In genomic region chr1:183685112-183685713, GRCh38 we compare ENCODE assay signal across 8 cellular contexts. TPM values are rescaled to one million over a fixed set of nuclear protein-coding genes. Genes with fewer than 3 reads are reported as not detected.
DNase-seq lines count a peak whose midpoint lies in the region; TF ChIP-seq lines count a peak whose summit lies in the region.

No MANE protein-coding gene starts in this region.

- TF ChIP-seq RAD21 in neural cell (conservative IDR thresholded peaks at IDR 0.05): no peak

- H3K4me2 ChIP-seq in MM.1S (ENCODE audit: low read depth, low read length): no peak overlapping the region
- no peak overlapping the region for H3K4me2 ChIP-seq in neural cell (ENCODE audit: low read length)

- H3K4me3 ChIP-seq in MM.1S (ENCODE audit: low read length) (no peak overlapping the region), esophagus muscularis mucosa (no peak overlapping the region), neural cell (ENCODE audit: low read length) (no peak overlapping the region)

- in situ Hi-C loops in G401 (cut with HindIII; ENCODE audit: low sequenced_read_pairs): no loop called here

- H3K27ac ChIP-seq in MM.1S (ENCODE audit: low read length): no peak overlapping the region
- H3K27ac ChIP-seq in esophagus muscularis mucosa (replicated peaks in 1 of 4): no peak overlapping the region
- no peak overlapping the region for H3K27ac ChIP-seq in neural cell (ENCODE audit: low read length)

- H3K9me3 ChIP-seq in MM.1S (replicated peaks; ENCODE audit: insufficient read depth, low read length): no peaks in the 10 kb centered on the region
- H3K9me3 ChIP-seq in esophagus muscularis mucosa: no peaks in the 10 kb centered on the region
- H3K9me3 ChIP-seq in neural cell (ENCODE audit: low read length): no peaks in the 10 kb centered on the region

- H3K36me3 ChIP-seq in MM.1S (replicated peaks; ENCODE audit: insufficient read depth, low read length) (no peaks in the 10 kb centered on the region), esophagus muscularis mucosa (no peaks in the 10 kb centered on the region), neural cell (ENCODE audit: insufficient read depth, low read length) (no peaks in the 10 kb centered on the region)

- DNase-seq in AML-193 (lab: John Stamatoyannopoulos, UW) (peak; percentile 53 to 64), MM.1S (peak; percentile 82), SW480 (ENCODE audit: low spot score) (peak; percentile 26), esophagus muscularis mucosa (ENCODE audit: extremely low spot score) (no peak), G401 (ENCODE audit: low spot score) (no peak)
- DNase-seq in NK-92 treated with Interleukin-12 subunit alpha and Interleukin-12 subunit beta, amount 100 ng/mL, for 24 hours (lab: John Stamatoyannopoulos, UW): no peak

- H3K9ac ChIP-seq in MM.1S (ENCODE audit: low read length) (no peak overlapping the region), neural cell (ENCODE audit: low read length) (no peak overlapping the region)

- H3K9me2 ChIP-seq in MM.1S (replicated peaks; ENCODE audit: insufficient read depth, low read length): no peaks in the 10 kb centered on the region
- no peaks in the 10 kb centered on the region for H3K9me2 ChIP-seq in neural cell (ENCODE audit: insufficient read depth, low read length)

- H3K27me3 ChIP-seq in MM.1S (replicated peaks; ENCODE audit: insufficient read depth, low read length) (no peaks in the 10 kb centered on the region), esophagus muscularis mucosa (no peaks in the 10 kb centered on the region), neural cell (ENCODE audit: insufficient read depth, low read depth, low read length) (no peaks in the 10 kb centered on the region)

- intact Hi-C loops in esophagus muscularis mucosa (cut with DNase I): no loop called here

- TF ChIP-seq CTCF in GM12873 (IDR thresholded peaks at IDR 0.05; ENCODE audit: insufficient read depth, low read depth, low read length, missing control alignments) (peak; percentile 68), MM.1S (IDR thresholded peaks at IDR 0.05; ENCODE audit: low read length) (peak; percentile 90), esophagus muscularis mucosa (IDR thresholded peaks at IDR 0.05) (peak; percentile 65 to 79 (median 67)), neural cell (IDR thresholded peaks at IDR 0.05; ENCODE audit: poor library complexity, severe bottlenecking) (peak; percentile 29)

- no peak for TF ChIP-seq POLR2A in esophagus muscularis mucosa (IDR thresholded peaks at IDR 0.05; ENCODE audit: low read depth)

- H4K20me1 ChIP-seq in MM.1S (ENCODE audit: insufficient read depth, low read length): no peaks in the 10 kb centered on the region
- H4K20me1 ChIP-seq in neural cell (ENCODE audit: insufficient read depth): no peaks in the 10 kb centered on the region

- no peak overlapping the region for H2AFZ ChIP-seq in MM.1S (ENCODE audit: low read length)
- H2AFZ ChIP-seq in neural cell (ENCODE audit: low read depth, low read length): no peak overlapping the region

- H3K4me1 ChIP-seq in MM.1S (ENCODE audit: low read length): peaks cover 8% of the 10 kb centered on the region
- H3K4me1 ChIP-seq in esophagus muscularis mucosa: peaks cover 0 to 5% (median 1%) of the 10 kb centered on the region in 4 donors

- 28% methylated on average over 3 of the region's 3 CpGs for WGBS in esophagus muscularis mucosa

- no peaks in the 10 kb centered on the region for H3K79me2 ChIP-seq in MM.1S (ENCODE audit: low read length)
- no peaks in the 10 kb centered on the region for H3K79me2 ChIP-seq in neural cell (replicated peaks; ENCODE audit: insufficient read depth, low read length)

- H3F3A ChIP-seq in MM.1S (ENCODE audit: insufficient read depth, low read length): no peaks in the 10 kb centered on the region
- H3F3A ChIP-seq in neural cell (ENCODE audit: insufficient read depth, low read length, poor library complexity, severe bottlenecking): no peaks in the 10 kb centered on the region

- TF ChIP-seq EP300 in esophagus muscularis mucosa (IDR thresholded peaks at IDR 0.05) (no peak), neural cell (conservative IDR thresholded peaks at IDR 0.05; ENCODE audit: poor library complexity, severe bottlenecking) (no peak)

TF ChIP-seq in neural cell, 6 proteins besides CTCF, POLR2A, EP300 and RAD21:
- TF ChIP-seq POLR2AphosphoS5 (IDR thresholded peaks at IDR 0.05): no peak
- TF ChIP-seq MXI1 (conservative IDR thresholded peaks at IDR 0.05; ENCODE audit: poor library complexity, severe bottlenecking): no peak
- TF ChIP-seq SMC3 (conservative IDR thresholded peaks at IDR 0.05; ENCODE audit: poor library complexity): no peak
- no peak for TF ChIP-seq REST (IDR thresholded peaks at IDR 0.05; ENCODE audit: borderline replicate concordance)
- TF ChIP-seq EZH2 (IDR thresholded peaks at IDR 0.05; ENCODE audit: borderline replicate concordance, insufficient read depth, low read length, poor library complexity, severe bottlenecking): no peak
- no peak for TF ChIP-seq TAF1 (IDR thresholded peaks at IDR 0.05; ENCODE audit: low read depth)

RNA-seq across cellular contexts. Expression of gene APOBEC4, which starts 32.1 kb away (rescaled TPM):
- total RNA-seq in esophagus muscularis mucosa: not detected
- not detected in 2 replicates for polyA plus RNA-seq in neural cell
- polyA minus RNA-seq in neural cell: not detected in 2 replicates
- total RNA-seq in G401 (2014; rRNA removed; shearing (Covaris generic)): not detected in 2 replicates

RNA-seq across cellular contexts. Expression of gene ARPC5, which starts 49.6 kb away (rescaled TPM):
- 100 to 1,000 TPM in 1 of 4 donors, 10 to 100 TPM in 3; 80.6 to 111 (median 91.1) TPM for total RNA-seq in esophagus muscularis mucosa
- polyA plus RNA-seq in neural cell: 179 and 197 TPM in 2 replicates
- 112 and 124 TPM in 2 replicates for polyA minus RNA-seq in neural cell
- 81.4 and 155 TPM in 2 replicates for total RNA-seq in G401 (2014; rRNA removed; shearing (Covaris generic))

Comparison
In these comparisons a context has a peak if more than half of its experiments do, and no peak if none do; other contexts are left out.
1. DNase-seq: peak in AML-193 (2 of 2), MM.1S (single experiment) and SW480 (single experiment); none in esophagus muscularis mucosa (single experiment), G401 (single experiment) and NK-92 treated with Interleukin-12 subunit alpha and Interleukin-12 subunit beta, amount 100 ng/mL, for 24 hours (single experiment).
2. CTCF ChIP-seq: peak in every context shown above with its lines; median percentile 90 in MM.1S; 68 in GM12873; 67 in esophagus muscularis mucosa; 29 in neural cell.